16 cellular contexts compared by ENCODE assay signal in genomic region chr6:63740709-63741108, GRCh38.
DNase-seq lines count a peak whose midpoint lies in the region; ATAC-seq, FAIRE-seq and TF ChIP-seq lines count a peak whose summit lies in the region.
"Had no signal": no experiment of that assay in that cellular context is flagged by ENCODE, and none has a peak within 500 bp of the region (broad histone marks: within the 10 kb centered on the region; RNA-seq: fewer than 3 reads in every experiment).

No MANE protein-coding gene starts in this region.

- H3K27me3 Mint-ChIP-seq in T-helper 17 cell (no peaks in the 10 kb centered on the region), H9 (ENCODE audit: low read depth) (no peaks in the 10 kb centered on the region)
- no peaks in the 10 kb centered on the region for H3K27me3 Mint-ChIP-seq in activated T-helper 1 cell treated with anti-CD3 and anti-CD28 coated beads, Interleukin-12 subunit alpha, Interleukin-12 subunit beta, Interleukin-2, Interleukin-4 antibody, amounts not matched to agents 30 ng/mL and 10 ng/mL and 1 ng/mL, durations not matched to agents 14 hours and 24 hours and 36 hours (ENCODE audit: insufficient read depth)
- H3K27me3 Mint-ChIP-seq: stimulated activated memory B cell treated with anti-CD40 and anti-IgM and Interleukin-4, amounts not matched to agents 10 μg/mL and 1 μg/mL and 100 μg/mL, for 72 hours had no signal

- TF ChIP-seq CTCF in bronchial epithelial cell (IDR thresholded peaks at IDR 0.05; ENCODE audit: insufficient read depth, low read length, severe bottlenecking) = no peak
- no peak for TF ChIP-seq CTCF in H9 (conservative IDR thresholded peaks at IDR 0.05)

- WGBS in H9 (ENCODE audit: extremely low coverage, insufficient read length, low lambda C conversion rate) = no CpG with 5 or more reads among the region's 2 CpGs

- H2BK12ac ChIP-seq in H9 (ENCODE audit: insufficient read length, low read depth, low read length) = no peak overlapping the region

- H4K91ac ChIP-seq in H9 (ENCODE audit: insufficient read length, low read depth, low read length) = no peak overlapping the region

- H3K23me2 ChIP-seq in H9 (ENCODE audit: insufficient read length, low read depth, low read length, poor library complexity, severe bottlenecking) = no peaks in the 10 kb centered on the region

- no peak overlapping the region for H3K27ac ChIP-seq in H9 (ENCODE audit: insufficient read length, low read depth, low read length)
- H3K27ac ChIP-seq: heart right ventricle, parathyroid adenoma had no signal

- H3K4me1 Mint-ChIP-seq in T-helper 17 cell = peaks cover 2% of the 10 kb centered on the region
- no peaks in the 10 kb centered on the region for H3K4me1 Mint-ChIP-seq in H9
- H3K4me1 Mint-ChIP-seq in activated T-helper 1 cell treated with anti-CD3 and anti-CD28 coated beads, Interleukin-12 subunit alpha, Interleukin-12 subunit beta, Interleukin-2, Interleukin-4 antibody, amounts not matched to agents 30 ng/mL and 10 ng/mL and 1 ng/mL, durations not matched to agents 14 hours and 24 hours and 36 hours (ENCODE audit: low read depth) = peaks cover 5% of the 10 kb centered on the region
- H3K4me1 Mint-ChIP-seq: CD4-positive, CD25-positive, alpha-beta regulatory T cell; stimulated activated memory B cell treated with anti-CD40 and anti-IgM and Interleukin-4, amounts not matched to agents 10 μg/mL and 1 μg/mL and 100 μg/mL, for 72 hours had no signal

- no peak overlapping the region for H3K4me3 ChIP-seq in bronchial epithelial cell (ENCODE audit: low read depth, low read length)
- H3K4me3 ChIP-seq: heart right ventricle had no signal

- no peak for ATAC-seq in T-helper 17 cell
- ATAC-seq: heart right ventricle; stimulated activated memory B cell treated with anti-CD40 and anti-IgM and Interleukin-4, amounts not matched to agents 10 μg/mL and 1 μg/mL and 100 μg/mL, for 72 hours had no signal

- H4K8ac ChIP-seq in H9 (replicated peaks; ENCODE audit: insufficient read length, low read depth, low read length) = no peak overlapping the region

- H3K27ac Mint-ChIP-seq in T-helper 17 cell (no peak overlapping the region), H9 (no peak overlapping the region)
- H3K27ac Mint-ChIP-seq in activated T-helper 1 cell treated with anti-CD3 and anti-CD28 coated beads, Interleukin-12 subunit alpha, Interleukin-12 subunit beta, Interleukin-2, Interleukin-4 antibody, amounts not matched to agents 30 ng/mL and 10 ng/mL and 1 ng/mL, durations not matched to agents 14 hours and 24 hours and 36 hours = no peak overlapping the region
- H3K27ac Mint-ChIP-seq: CD4-positive, CD25-positive, alpha-beta regulatory T cell; dendritic cell treated with granulocyte-macrophage colony-stimulating factor and Interleukin-4, amounts not matched to agents 40 ng/mL and 50 ng/mL, for 4 days; stimulated activated memory B cell treated with anti-CD40 and anti-IgM and Interleukin-4, amounts not matched to agents 10 μg/mL and 1 μg/mL and 100 μg/mL, for 72 hours had no signal

- no peak overlapping the region for H2AK5ac ChIP-seq in H9 (ENCODE audit: insufficient read length, low read length)

- H2AFZ ChIP-seq in H9 (ENCODE audit: low read length) = no peak overlapping the region
- H2AFZ ChIP-seq: parathyroid adenoma had no signal

- H4K5ac ChIP-seq in H9 (ENCODE audit: insufficient read length, low read depth, low read length) = no peak overlapping the region

- H3K36me3 Mint-ChIP-seq in T-helper 17 cell (ENCODE audit: low read depth) = no peaks in the 10 kb centered on the region
- H3K36me3 Mint-ChIP-seq in H9 (ENCODE audit: insufficient read depth in 1 of 3, low read depth in 3 of 3) = no peaks in the 10 kb centered on the region
- H3K36me3 Mint-ChIP-seq in activated T-helper 1 cell treated with anti-CD3 and anti-CD28 coated beads, Interleukin-12 subunit alpha, Interleukin-12 subunit beta, Interleukin-2, Interleukin-4 antibody, amounts not matched to agents 30 ng/mL and 10 ng/mL and 1 ng/mL, durations not matched to agents 14 hours and 24 hours and 36 hours (ENCODE audit: low read depth) = no peaks in the 10 kb centered on the region
- H3K36me3 Mint-ChIP-seq: CD4-positive, CD25-positive, alpha-beta regulatory T cell had no signal

- H3K4me2 ChIP-seq in H9 (ENCODE audit: insufficient read depth, insufficient read length, low read length) = no peak overlapping the region

- no peak for FAIRE-seq in bronchial epithelial cell (lab: Jason Lieb, UNC)

- no peaks in the 10 kb centered on the region for H4K20me1 ChIP-seq in H9 (ENCODE audit: control insufficient read depth, insufficient read depth, insufficient read length)

- H2BK5ac ChIP-seq in H9 (ENCODE audit: insufficient read length, low read length) = no peak overlapping the region

- H3K4me3 Mint-ChIP-seq in T-helper 17 cell (no peak overlapping the region), H9 (no peak overlapping the region)
- H3K4me3 Mint-ChIP-seq in activated T-helper 1 cell treated with anti-CD3 and anti-CD28 coated beads, Interleukin-12 subunit alpha, Interleukin-12 subunit beta, Interleukin-2, Interleukin-4 antibody, amounts not matched to agents 30 ng/mL and 10 ng/mL and 1 ng/mL, durations not matched to agents 14 hours and 24 hours and 36 hours = no peak overlapping the region
- H3K4me3 Mint-ChIP-seq: dendritic cell treated with granulocyte-macrophage colony-stimulating factor and Interleukin-4, amounts not matched to agents 40 ng/mL and 50 ng/mL, for 4 days; stimulated activated memory B cell treated with anti-CD40 and anti-IgM and Interleukin-4, amounts not matched to agents 10 μg/mL and 1 μg/mL and 100 μg/mL, for 72 hours had no signal

- no peak overlapping the region for H2BK120ac ChIP-seq in H9 (ENCODE audit: low read depth, low read length, poor library complexity, severe bottlenecking)

- no peaks in the 10 kb centered on the region for H3K9me3 ChIP-seq in T-helper 17 cell (ENCODE audit: control insufficient read depth, low read length, poor library complexity, severe bottlenecking)
- H3K9me3 ChIP-seq in H9 (ENCODE audit: control insufficient read depth, low read depth, low read length) = no peaks in the 10 kb centered on the region

- intact Hi-C loops in activated T-helper 1 cell treated with anti-CD3 and anti-CD28 coated beads, Interleukin-12 subunit alpha, Interleukin-12 subunit beta, Interleukin-2, Interleukin-4 antibody, amounts not matched to agents 30 ng/mL and 10 ng/mL and 1 ng/mL, durations not matched to agents 14 hours and 24 hours and 36 hours (cut with micrococcal nuclease) = no loop called here

- no peak overlapping the region for H3K9ac ChIP-seq in H9 (ENCODE audit: extremely low read depth, insufficient read length, low read length)
- H3K9ac ChIP-seq: parathyroid adenoma had no signal

- no peak overlapping the region for H2BK15ac ChIP-seq in H9 (ENCODE audit: low read depth, low read length)

- peaks cover 2 to 4% of the 10 kb centered on the region in 2 experiments; a peak in 2 of 5 replicates for H3K9me3 Mint-ChIP-seq in H9
- peaks cover 6% of the 10 kb centered on the region for H3K9me3 Mint-ChIP-seq in activated T-helper 1 cell treated with anti-CD3 and anti-CD28 coated beads, Interleukin-12 subunit alpha, Interleukin-12 subunit beta, Interleukin-2, Interleukin-4 antibody, amounts not matched to agents 30 ng/mL and 10 ng/mL and 1 ng/mL, durations not matched to agents 14 hours and 24 hours and 36 hours

- no peaks in the 10 kb centered on the region for H3K79me2 ChIP-seq in H9 (ENCODE audit: insufficient read depth, low read length)
- H3K79me2 ChIP-seq: parathyroid adenoma had no signal

- H3K36me3 ChIP-seq in bronchial epithelial cell (ENCODE audit: control insufficient read depth, insufficient read depth, low read length) = no peaks in the 10 kb centered on the region
- H3K36me3 ChIP-seq: heart right ventricle had no signal

- DNase-seq in AG20443 (ENCODE audit: low spot score) (peak; percentile 14), LoVo (ENCODE audit: low spot score) (peak; percentile 8), bronchial epithelial cell (ENCODE audit: low read depth) (peak; percentile 90), kidney tubule cell (ENCODE audit: low spot score) (peak; percentile 58), T-helper 17 cell (no peak), H9 (no peak), T-helper 9 cell (no peak)
- DNase-seq in activated T-helper 1 cell treated with anti-CD3 and anti-CD28 coated beads, Interleukin-12 subunit alpha, Interleukin-12 subunit beta, Interleukin-2, Interleukin-4 antibody, amounts not matched to agents 30 ng/mL and 10 ng/mL and 1 ng/mL, durations not matched to agents 14 hours and 24 hours and 36 hours (ENCODE audit: low spot score) = no peak
- DNase-seq: activated naive CD4-positive, alpha-beta T cell treated with anti-CD3 and anti-CD28 coated beads, Interleukin-2, amount 50 U/mL, for 16 hours; CD4-positive, CD25-positive, alpha-beta regulatory T cell; heart right ventricle; MM.1S; NCI-H2171 had no signal

- H3T11ph ChIP-seq in H9 (ENCODE audit: low read length) = no peak overlapping the region

- H3K23ac ChIP-seq in H9 (ENCODE audit: insufficient read length, low read depth, low read length) = no peak overlapping the region

- no peak overlapping the region for H3K18ac ChIP-seq in H9 (ENCODE audit: insufficient read length, low read depth, low read length)

- no peaks in the 10 kb centered on the region for H3K27me3 ChIP-seq in bronchial epithelial cell (ENCODE audit: control insufficient read depth, insufficient read depth, low read length)
- no peaks in the 10 kb centered on the region for H3K27me3 ChIP-seq in H9 (ENCODE audit: insufficient read depth, low read length)
- H3K27me3 ChIP-seq: heart right ventricle had no signal

- H2BK20ac ChIP-seq in H9 (ENCODE audit: low read depth, low read length, poor library complexity, severe bottlenecking) = no peak overlapping the region

- no peaks in the 10 kb centered on the region for H3K79me1 ChIP-seq in H9 (ENCODE audit: insufficient read depth, low read depth, low read length, poor library complexity, severe bottlenecking)

- H3K56ac ChIP-seq in H9 (ENCODE audit: insufficient read length, low read depth, low read length) = no peak overlapping the region

- H3K4ac ChIP-seq in H9 (ENCODE audit: low read depth, low read length) = no peak overlapping the region

- H3K4me1 ChIP-seq in H9 (ENCODE audit: insufficient read depth, low read length) = no peaks in the 10 kb centered on the region
- H3K4me1 ChIP-seq: heart right ventricle had no signal

- no peak overlapping the region for H3K14ac ChIP-seq in H9 (ENCODE audit: insufficient read depth, low read length)

Comparison
In these comparisons a context has a peak if more than half of its experiments do, and no peak if none do; other contexts are left out.
1. DNase-seq: peak in AG20443 (single experiment), LoVo (single experiment), bronchial epithelial cell (single experiment) and kidney tubule cell (single experiment); none in T-helper 17 cell (0 of 3), H9 (single experiment), T-helper 9 cell (single experiment) and activated T-helper 1 cell treated with anti-CD3 and anti-CD28 coated beads, Interleukin-12 subunit alpha, Interleukin-12 subunit beta, Interleukin-2, Interleukin-4 antibody, amounts not matched to agents 30 ng/mL and 10 ng/mL and 1 ng/mL, durations not matched to agents 14 hours and 24 hours and 36 hours (single experiment).